ENCODE assay signal across 9 cellular contexts in the genomic region with DNA sequence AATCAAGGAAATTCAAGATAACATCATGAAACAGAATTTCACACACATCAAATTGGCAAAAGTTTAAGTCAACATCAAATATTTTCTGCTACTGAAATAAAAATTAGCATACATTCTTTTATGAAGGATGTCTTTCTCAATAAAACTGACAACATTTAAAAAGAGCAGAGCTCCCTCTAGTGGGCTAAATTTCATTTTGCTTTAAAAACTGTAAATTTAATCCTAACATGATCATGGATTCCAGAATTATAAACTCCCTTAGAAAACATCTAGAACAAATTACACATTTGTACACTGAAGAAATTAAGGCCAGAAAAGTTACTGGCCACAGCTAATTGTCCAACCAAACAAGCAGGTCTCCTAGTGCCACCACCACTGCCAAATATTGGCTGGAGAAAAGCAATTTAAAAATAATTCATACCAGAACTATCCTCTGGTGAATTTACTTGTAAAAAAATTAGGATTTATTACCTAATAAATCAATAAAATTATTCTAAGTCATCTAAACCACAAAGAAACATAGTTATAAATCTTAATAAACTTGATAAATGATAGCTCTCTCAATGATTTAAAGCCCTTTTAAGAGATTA. TPM values are rescaled to one million over a fixed set of nuclear protein-coding genes. Genes with fewer than 3 reads are reported as not detected.
DNase-seq lines count a peak whose midpoint lies in the region; ATAC-seq and TF ChIP-seq lines count a peak whose summit lies in the region.
"Had no signal": no experiment of that assay in that cellular context is flagged by ENCODE, and none has a peak within 500 bp of the region (broad histone marks: within the 10 kb centered on the region; RNA-seq: fewer than 3 reads in every experiment).

No MANE protein-coding gene starts in this region.

- no peaks in the 10 kb centered on the region for H3K4me1 Mint-ChIP-seq in natural killer cell
- H3K4me1 Mint-ChIP-seq in natural killer cell treated with Interleukin-12 subunit alpha and Interleukin-12 subunit beta and Interleukin-15 and Interleukin-18, amount 100 ng/mL, for 72 hours (ENCODE audit: low read depth in 2 of 2) = no peaks in the 10 kb centered on the region

- H3K9me3 ChIP-seq in effector memory CD4-positive, alpha-beta T cell (ENCODE audit: control insufficient read depth, low read length) = no peaks in the 10 kb centered on the region
- H3K9me3 ChIP-seq: HAP-1 had no signal

- H3K9me3 Mint-ChIP-seq in natural killer cell = no peaks in the 10 kb centered on the region
- H3K9me3 Mint-ChIP-seq in natural killer cell treated with Interleukin-12 subunit alpha and Interleukin-12 subunit beta and Interleukin-15 and Interleukin-18, amount 100 ng/mL, for 72 hours = no peaks in the 10 kb centered on the region

- DNase-seq in natural killer cell (no peak), OCI-M2 (lab: John Stamatoyannopoulos, UW; ENCODE audit: unreplicated experiment) (peak; percentile 16), fibroblast of peridontal ligament (ENCODE audit: extremely low read depth) (peak; percentile 79), superior temporal gyrus (ENCODE audit: extremely low spot score) (peak; percentile 90), activated T-cell treated with anti-CD3 and anti-CD28 coated beads for 4 hours (no peak), D341Med (ENCODE audit: low spot score) (no peak)
- DNase-seq in natural killer cell treated with Interleukin-12 subunit alpha and Interleukin-12 subunit beta and Interleukin-15 and Interleukin-18, amount 100 ng/mL, for 72 hours (ENCODE audit: low spot score) = no peak
- no peak for DNase-seq in effector memory CD4-positive, alpha-beta T cell

- no peaks in the 10 kb centered on the region for H3K27me3 Mint-ChIP-seq in natural killer cell (ENCODE audit: low read depth in 2 of 2)
- H3K27me3 Mint-ChIP-seq in natural killer cell treated with Interleukin-12 subunit alpha and Interleukin-12 subunit beta and Interleukin-15 and Interleukin-18, amount 100 ng/mL, for 72 hours = no peaks in the 10 kb centered on the region

- intact Hi-C loops in natural killer cell (cut with micrococcal nuclease) = loop anchor here (5.0 kb wide), 1 partner anchor 857 kb away; no protein-coding TSS in a partner anchor

- peak; percentile 82 for TF ChIP-seq CTCF in natural killer cell (IDR thresholded peaks at IDR 0.05)

- H3K4me3 ChIP-seq in effector memory CD4-positive, alpha-beta T cell (ENCODE audit: insufficient read depth, low read depth, low read length, poor library complexity, severe bottlenecking) = no peak overlapping the region
- H3K4me3 ChIP-seq: HAP-1 had no signal

- no peak overlapping the region for H3K4me3 Mint-ChIP-seq in natural killer cell
- H3K4me3 Mint-ChIP-seq in natural killer cell treated with Interleukin-12 subunit alpha and Interleukin-12 subunit beta and Interleukin-15 and Interleukin-18, amount 100 ng/mL, for 72 hours = no peak overlapping the region

- no peaks in the 10 kb centered on the region for H3K36me3 Mint-ChIP-seq in natural killer cell
- H3K36me3 Mint-ChIP-seq in natural killer cell treated with Interleukin-12 subunit alpha and Interleukin-12 subunit beta and Interleukin-15 and Interleukin-18, amount 100 ng/mL, for 72 hours = no peaks in the 10 kb centered on the region

- H3K4me1 ChIP-seq in effector memory CD4-positive, alpha-beta T cell (ENCODE audit: control insufficient read depth, insufficient read depth, low read length, poor library complexity, severe bottlenecking) = no peaks in the 10 kb centered on the region
- H3K4me1 ChIP-seq: HAP-1 had no signal

- H3K27ac Mint-ChIP-seq in natural killer cell = no peak overlapping the region
- H3K27ac Mint-ChIP-seq in natural killer cell treated with Interleukin-12 subunit alpha and Interleukin-12 subunit beta and Interleukin-15 and Interleukin-18, amount 100 ng/mL, for 72 hours = no peak overlapping the region

- no peaks in the 10 kb centered on the region for H3K27me3 ChIP-seq in effector memory CD4-positive, alpha-beta T cell (replicated peaks; ENCODE audit: control insufficient read depth, insufficient read depth, low read length, poor library complexity, severe bottlenecking)

- H3K36me3 ChIP-seq in effector memory CD4-positive, alpha-beta T cell (ENCODE audit: control insufficient read depth, insufficient read depth, low read length) = no peaks in the 10 kb centered on the region
- H3K36me3 ChIP-seq: HAP-1 had no signal

- no peak for ATAC-seq in natural killer cell
- no peak for ATAC-seq in natural killer cell treated with Interleukin-12 subunit alpha and Interleukin-12 subunit beta and Interleukin-15 and Interleukin-18, amount 100 ng/mL, for 72 hours

- H3K27ac ChIP-seq in effector memory CD4-positive, alpha-beta T cell (ENCODE audit: insufficient read depth, low read length, poor library complexity, severe bottlenecking) = no peak overlapping the region

RNA-seq across cellular contexts. Expression of gene DEPDC1B, which starts 31.2 kb away (rescaled TPM):
- total RNA-seq in natural killer cell = 1 to 10 TPM; 1.2 to 1.3 (median 1.2) TPM
- total RNA-seq in natural killer cell treated with Interleukin-12 subunit alpha and Interleukin-12 subunit beta and Interleukin-15 and Interleukin-18, amount 100 ng/mL, for 72 hours = 10 to 100 TPM; 14.8 to 30.0 TPM

Comparison
In these comparisons a context has a peak if more than half of its experiments do, and no peak if none do; other contexts are left out.
1. RNA of gene DEPDC1B, which starts 31.2 kb away (total RNA-seq): 14.8 to 30.0 TPM in natural killer cell treated with Interleukin-12 subunit alpha and Interleukin-12 subunit beta and Interleukin-15 and Interleukin-18, amount 100 ng/mL, for 72 hours; 1.2 to 1.3 TPM in natural killer cell; every median in the first group is over 4 times any median in the second.
2. DNase-seq: peak in OCI-M2 (single experiment), fibroblast of peridontal ligament (single experiment) and superior temporal gyrus (single experiment); none in natural killer cell (single experiment), natural killer cell treated with Interleukin-12 subunit alpha and Interleukin-12 subunit beta and Interleukin-15 and Interleukin-18, amount 100 ng/mL, for 72 hours (single experiment), activated T-cell treated with anti-CD3 and anti-CD28 coated beads for 4 hours (single experiment), effector memory CD4-positive, alpha-beta T cell (0 of 3) and D341Med (single experiment).